In genomic region chr1:3248416-3249141, GRCh38 we compare ENCODE assay signal across 20 cellular contexts.
DNase-seq lines count a peak whose midpoint lies in the region; ATAC-seq and TF ChIP-seq lines count a peak whose summit lies in the region.
"Had no signal": no experiment of that assay in that cellular context is flagged by ENCODE, and none has a peak within 500 bp of the region (broad histone marks: within the 10 kb centered on the region; RNA-seq: fewer than 3 reads in every experiment).

No MANE protein-coding gene starts in this region.

- H3K4me3 Mint-ChIP-seq in endodermal cell, result no peak overlapping the region
- H3K4me3 Mint-ChIP-seq in type B pancreatic cell, result peak overlapping the region; percentile 68
- H3K4me3 Mint-ChIP-seq: CD4-positive, alpha-beta T cell; HFFc6 had no signal

- H3K9ac ChIP-seq in endodermal cell (ENCODE audit: extremely low read depth, low read length, poor library complexity, severe bottlenecking) (no peak overlapping the region), neural cell (ENCODE audit: low read length) (peak overlapping the region; percentile 44)

- H3K9me3 Mint-ChIP-seq in endodermal cell (no peaks in the 10 kb centered on the region), type B pancreatic cell (no peaks in the 10 kb centered on the region)
- H3K9me3 Mint-ChIP-seq: CD4-positive, alpha-beta T cell had no signal

- ATAC-seq in GM18870 (IDR thresholded peaks at IDR 0.05; ENCODE audit: unreplicated experiment) (no peak), aorta (ENCODE audit: low FRiP score) (no peak)

- H3F3A ChIP-seq in neural cell (ENCODE audit: insufficient read depth, low read length, poor library complexity, severe bottlenecking), result peaks cover 6% of the 10 kb centered on the region

- intact Hi-C loops in aorta (cut with DNase I), result no loop called here

- no peak overlapping the region for H3K27ac Mint-ChIP-seq in endodermal cell
- H3K27ac Mint-ChIP-seq in type B pancreatic cell, result peak overlapping the region; percentile 52
- H3K27ac Mint-ChIP-seq: CD4-positive, alpha-beta T cell; HFFc6 had no signal

- WGBS in endodermal cell (ENCODE audit: insufficient coverage in 1 of 2, insufficient read length in 1 of 2), 2 experiments, result 77 to 85% methylated on average over 17 to 27 of the region's 27 CpGs
- 75 to 80% methylated on average over 27 of the region's 27 CpGs for WGBS in aorta, 2 donors

- TF ChIP-seq RAD21 in neural cell (conservative IDR thresholded peaks at IDR 0.05), result no peak

- H4K20me1 ChIP-seq in neural cell (ENCODE audit: insufficient read depth), result no peaks in the 10 kb centered on the region

- TF ChIP-seq CTCF in endodermal cell (conservative IDR thresholded peaks at IDR 0.05) (no peak), neural cell (IDR thresholded peaks at IDR 0.05; ENCODE audit: poor library complexity, severe bottlenecking) (no peak), type B pancreatic cell (conservative IDR thresholded peaks at IDR 0.05) (peak; percentile 43)

- H3K4me1 Mint-ChIP-seq in endodermal cell (peaks cover 36% of the 10 kb centered on the region), type B pancreatic cell (ENCODE audit: unreplicated experiment) (peaks cover 46% of the 10 kb centered on the region)

- no peaks in the 10 kb centered on the region for H3K9me3 ChIP-seq in endodermal cell (ENCODE audit: control insufficient read depth, low read length)
- H3K9me3 ChIP-seq in neural cell (ENCODE audit: low read length), result no peaks in the 10 kb centered on the region
- H3K9me3 ChIP-seq in aorta (ENCODE audit: control insufficient read depth, low read length), result no peaks in the 10 kb centered on the region
- H3K9me3 ChIP-seq: BE2C had no signal

- no peaks in the 10 kb centered on the region for H3K36me3 ChIP-seq in endodermal cell (ENCODE audit: control insufficient read depth, insufficient read depth, low read length)
- H3K36me3 ChIP-seq in neural cell (ENCODE audit: insufficient read depth, low read length), result no peaks in the 10 kb centered on the region
- H3K36me3 ChIP-seq in aorta (ENCODE audit: control insufficient read depth in 1 of 2, insufficient read depth in 2 of 2, low read length in 1 of 2), result peaks cover 0 to 3% of the 10 kb centered on the region in 2 donors
- H3K36me3 ChIP-seq: BE2C had no signal

- H3K4me1 ChIP-seq in endodermal cell (ENCODE audit: control insufficient read depth, insufficient read depth, low read length), result peaks cover 8% of the 10 kb centered on the region
- H3K4me1 ChIP-seq in aorta (ENCODE audit: control insufficient read depth in 1 of 2, insufficient read depth in 2 of 2, low read length in 2 of 2), result no peaks in the 10 kb centered on the region
- H3K4me1 ChIP-seq: BE2C had no signal

- H3K9me2 ChIP-seq in neural cell (ENCODE audit: insufficient read depth, low read length), result no peaks in the 10 kb centered on the region

- H3K4me3 ChIP-seq in endodermal cell (ENCODE audit: low read length), result no peak overlapping the region
- no peak overlapping the region for H3K4me3 ChIP-seq in neural cell (ENCODE audit: low read length)
- H3K4me3 ChIP-seq in aorta (ENCODE audit: low read length in 2 of 2), result no peak overlapping the region
- H3K4me3 ChIP-seq: PC-9 had no signal

- H3K4me2 ChIP-seq in neural cell (ENCODE audit: low read length), result no peak overlapping the region
- H3K4me2 ChIP-seq: PC-9 had no signal

- H3K27me3 Mint-ChIP-seq in endodermal cell (ENCODE audit: insufficient read depth), result peaks cover 16% of the 10 kb centered on the region
- peaks cover 46% of the 10 kb centered on the region for H3K27me3 Mint-ChIP-seq in type B pancreatic cell

- H3K27ac ChIP-seq in endodermal cell (ENCODE audit: low read depth, low read length), result peak overlapping the region; percentile 98
- H3K27ac ChIP-seq in neural cell (ENCODE audit: low read length), result peak overlapping the region; percentile 70
- H3K27ac ChIP-seq in aorta (ENCODE audit: low read depth in 1 of 2, low read length in 2 of 2), result no peak overlapping the region
- H3K27ac ChIP-seq: 22Rv1, PC-9 had no signal

- H3K79me2 ChIP-seq in neural cell (replicated peaks; ENCODE audit: insufficient read depth, low read length), result peaks cover 8% of the 10 kb centered on the region

- H3K27me3 ChIP-seq in endodermal cell (ENCODE audit: control insufficient read depth, insufficient read depth, low read length, poor library complexity, severe bottlenecking) (peaks cover 22% of the 10 kb centered on the region), neural cell (ENCODE audit: insufficient read depth, low read depth, low read length) (no peaks in the 10 kb centered on the region), aorta (ENCODE audit: control insufficient read depth in 1 of 2, insufficient read depth in 2 of 2, low read length in 1 of 2) (no peaks in the 10 kb centered on the region)

- H3K36me3 Mint-ChIP-seq in endodermal cell (ENCODE audit: low read depth) (no peaks in the 10 kb centered on the region), type B pancreatic cell (no peaks in the 10 kb centered on the region)

- no peak for TF ChIP-seq EP300 in neural cell (conservative IDR thresholded peaks at IDR 0.05; ENCODE audit: poor library complexity, severe bottlenecking)

- DNase-seq in DMS153 (lab: John Stamatoyannopoulos, UW), result peak; percentile 22
- DNase-seq in DMS153 treated with DMSO at 0.1 percent for 48 hours (lab: John Stamatoyannopoulos, UW; ENCODE audit: unreplicated experiment), result no peak
- no peak for DNase-seq in endodermal cell
- DNase-seq in type B pancreatic cell (ENCODE audit: extremely low spot score, unreplicated experiment), result no peak
- DNase-seq in NCI-H1092 treated with DMSO at 0.1 percent for 48 hours (lab: John Stamatoyannopoulos, UW), result no peak
- no peak for DNase-seq in aorta
- DNase-seq: BE2C; CD4-positive, alpha-beta T cell; DMS79 treated with DMSO at 0.1 percent for 48 hours; GOT3; HFFc6; KG1; NCI-H1048; NCI-H146; NCI-H2081 treated with DMSO at 0.1 percent for 48 hours; NCI-H510A; PC-9 had no signal

- H2AFZ ChIP-seq in neural cell (ENCODE audit: low read depth, low read length), result no peak overlapping the region
- H2AFZ ChIP-seq: PC-9 had no signal

TF ChIP-seq in neural cell, 6 proteins besides CTCF, POLR2A, EP300 and RAD21:
- TF ChIP-seq TAF1 (IDR thresholded peaks at IDR 0.05; ENCODE audit: low read depth) (no peak), EZH2 (IDR thresholded peaks at IDR 0.05; ENCODE audit: borderline replicate concordance, insufficient read depth, low read length, poor library complexity, severe bottlenecking) (no peak), MXI1 (conservative IDR thresholded peaks at IDR 0.05; ENCODE audit: poor library complexity, severe bottlenecking) (no peak), REST (IDR thresholded peaks at IDR 0.05; ENCODE audit: borderline replicate concordance) (no peak), SMC3 (conservative IDR thresholded peaks at IDR 0.05; ENCODE audit: poor library complexity) (no peak), POLR2AphosphoS5 (IDR thresholded peaks at IDR 0.05) (no peak)

Comparison
In these comparisons a context has a peak if more than half of its experiments do, and no peak if none do; other contexts are left out.
1. H3K27ac ChIP-seq: peak in endodermal cell (single experiment) and neural cell (single experiment); none in aorta (0 of 2).